8 cellular contexts compared by ENCODE assay signal in genomic region chr19:4057913-4058695, GRCh38. TPM values are rescaled to one million over a fixed set of nuclear protein-coding genes. Genes with fewer than 3 reads are reported as not detected.
DNase-seq lines count a peak whose midpoint lies in the region; ATAC-seq lines count a peak whose summit lies in the region.

No MANE protein-coding gene starts in this region.

- ATAC-seq in Right ventricle myocardium superior (ENCODE audit: poor library complexity) (peak; percentile 62), GM21390 (IDR thresholded peaks at IDR 0.05; ENCODE audit: unreplicated experiment) (no peak), GM18502 (IDR thresholded peaks at IDR 0.05; ENCODE audit: poor library complexity, unreplicated experiment) (no peak)

- no peaks in the 10 kb centered on the region for H3K27me3 Mint-ChIP-seq in IgD-negative memory B cell

- H3K36me3 Mint-ChIP-seq in IgD-negative memory B cell, result peaks cover 5% of the 10 kb centered on the region

- peaks cover 8 to 22% (median 18%) of the 10 kb centered on the region in 3 donors for H3K4me1 Mint-ChIP-seq in IgD-negative memory B cell

- in situ Hi-C loops in ACHN (cut with HindIII; ENCODE audit: low pct_ligation_motif_present, low pct_unique_long_range_greater_than_20kb, low sequenced_read_pairs), result no loop called here

- DNase-seq in ACHN (peak; percentile 24), Right ventricle myocardium superior (peak; percentile 90), renal cortical epithelial cell (ENCODE audit: low read depth) (peak; percentile 77), SHP77 (lab: John Stamatoyannopoulos, UW) (no peak)
- peak; percentile 69 for DNase-seq in activated gamma-delta T cell treated with anti-CD3 and anti-CD28 coated beads, Interleukin-2, amount 50 U/mL, for 16 hours (ENCODE audit: low read depth)

- peak overlapping the region in 3 of 4 donors; percentile 57 to 85 (median 78) for H3K4me3 Mint-ChIP-seq in IgD-negative memory B cell

- H3K27ac Mint-ChIP-seq in IgD-negative memory B cell, result peak overlapping the region; percentile 82 to 94 (median 90)

- intact Hi-C loops in Right ventricle myocardium superior (cut with DNase I), result no loop called here

- H3K9me3 Mint-ChIP-seq in IgD-negative memory B cell, result no peaks in the 10 kb centered on the region

RNA-seq across cellular contexts. Expression of gene ZBTB7A, which starts 8.6 kb away (rescaled TPM):
- polyA plus RNA-seq in IgD-negative memory B cell, result 75.7 TPM
- total RNA-seq in Right ventricle myocardium superior, result 31.4 TPM
- 22.6 and 38.1 TPM in 2 replicates for total RNA-seq in renal cortical epithelial cell

RNA-seq across cellular contexts. Expression of gene PIAS4, which starts 50.6 kb away (rescaled TPM):
- 8.9 TPM for polyA plus RNA-seq in IgD-negative memory B cell
- 16.7 TPM for total RNA-seq in Right ventricle myocardium superior
- total RNA-seq in renal cortical epithelial cell, result 13.2 and 31.2 TPM in 2 replicates

Comparison
In these comparisons a context has a peak if more than half of its experiments do, and no peak if none do; other contexts are left out.
1. DNase-seq: peak in ACHN (single experiment), activated gamma-delta T cell treated with anti-CD3 and anti-CD28 coated beads, Interleukin-2, amount 50 U/mL, for 16 hours (single experiment), Right ventricle myocardium superior (single experiment) and renal cortical epithelial cell (single experiment); none in SHP77 (0 of 2).